ENCODE assay signal across 1 cellular context in genomic region chr16:67397451-67397801, GRCh38.
TF ChIP-seq lines count a peak whose summit lies in the region.

No MANE protein-coding gene starts in this region.

TF ChIP-seq in HepG2, 621 proteins besides CTCF, POLR2A, EP300 and RAD21:
- TF ChIP-seq GTF2F1 (IDR thresholded peaks at IDR 0.05; ENCODE audit: low read length) (no peak), MLLT10 (CRISPR knock-in tag; IDR thresholded peaks at IDR 0.05) (no peak), ZNF605 (CRISPR knock-in tag; IDR thresholded peaks at IDR 0.05) (no peak), ZNF800 (CRISPR knock-in tag; IDR thresholded peaks at IDR 0.05) (no peak), RBFOX2 (IDR thresholded peaks at IDR 0.05; ENCODE audit: low read depth, low read length) (no peak)
